ENCODE assay signal across 28 cellular contexts in the genomic region with DNA sequence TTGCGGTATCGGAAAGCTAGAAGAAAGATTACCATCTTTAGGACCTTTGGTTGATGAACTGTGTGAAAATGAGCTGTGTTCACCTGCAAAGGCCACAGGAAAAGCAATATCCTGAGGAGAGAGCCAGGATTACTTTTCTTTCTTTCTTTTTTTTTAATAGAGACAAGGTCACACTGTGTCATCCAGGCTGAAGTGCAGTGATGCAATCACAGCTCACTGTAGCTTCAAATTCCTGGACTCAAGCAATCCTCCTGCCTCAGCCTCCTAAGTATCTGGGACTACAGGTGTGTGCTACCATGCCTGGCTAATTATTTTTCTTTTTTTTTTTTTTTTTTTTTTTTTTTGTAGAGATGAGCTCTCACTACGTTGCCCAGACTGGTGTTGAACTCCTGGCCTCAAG. TPM values are rescaled to one million over a fixed set of nuclear protein-coding genes. Genes with fewer than 3 reads are reported as not detected.
DNase-seq lines count a peak whose midpoint lies in the region; ATAC-seq, FAIRE-seq and TF ChIP-seq lines count a peak whose summit lies in the region.
"Had no signal": no experiment of that assay in that cellular context is flagged by ENCODE, and none has a peak within 500 bp of the region (broad histone marks: within the 10 kb centered on the region; RNA-seq: fewer than 3 reads in every experiment).

No MANE protein-coding gene starts in this region.

- intact Hi-C loops in IMR-90 (cut with micrococcal nuclease): no loop called here
- intact Hi-C loops in K562 (cut with micrococcal nuclease): no loop called here

- H4K12ac ChIP-seq in trophoblast cell (ENCODE audit: low read depth, low read length): no peak overlapping the region

- CTCF ChIA-PET in HEK293 (lab: Yijun Ruan, JAX) (interaction anchor here (0.9 to 1.4 kb wide), 3 partner anchors 9 to 49 kb away, joined by 3 to 7 read pairs (median 6); partner anchors contain the start of gene FAM184A), IMR-90 (lab: Yijun Ruan, JAX) (no interaction called here), K562 (lab: Yijun Ruan, JAX; ENCODE audit: low intra/inter-chr PET ratio) (no interaction called here)

- H4K20me1 ChIP-seq in IMR-90 (ENCODE audit: insufficient read depth, low read length) (no peaks in the 10 kb centered on the region), K562 (replicated peaks; ENCODE audit: control insufficient read depth, insufficient read depth, low read length) (no peaks in the 10 kb centered on the region)
- H4K20me1 ChIP-seq: BLaER1 had no signal

- H3K4ac ChIP-seq in IMR-90 (ENCODE audit: low read depth, low read length): no peak overlapping the region
- no peak overlapping the region for H3K4ac ChIP-seq in trophoblast cell (ENCODE audit: low read depth, low read length)

- H4K5ac ChIP-seq in IMR-90 (ENCODE audit: low read depth, low read length): no peak overlapping the region

- H3K79me2 ChIP-seq in K562 (ENCODE audit: control insufficient read depth, insufficient read depth, low read length): 0 out of 3 replicates have a peak, but pooled peaks cover 4% of the 10 kb centered on the region
- no peaks in the 10 kb centered on the region for H3K79me2 ChIP-seq in trophoblast cell (ENCODE audit: control insufficient read depth, insufficient read depth, low read length, poor library complexity)

- no peak overlapping the region for H3K56ac ChIP-seq in IMR-90 (ENCODE audit: extremely low read depth, insufficient read depth, low read length)

- dilution Hi-C loops in IMR-90 (cut with HindIII; ENCODE audit: low sequenced_read_pairs, unreplicated experiment): no loop called here

- H3K18ac ChIP-seq in IMR-90 (ENCODE audit: low read depth, low read length): no peak overlapping the region
- H3K18ac ChIP-seq in trophoblast cell (ENCODE audit: low read length): no peak overlapping the region

- H3K27ac ChIP-seq in HEK293 (ENCODE audit: extremely low read depth, low read depth, low read length) (no peak overlapping the region), IMR-90 (ENCODE audit: insufficient read depth, low read length) (no peak overlapping the region), K562 (ENCODE audit: extremely low read depth, low read depth, low read length) (no peak overlapping the region), trophoblast cell (ENCODE audit: low read depth, low read length) (no peak overlapping the region)
- H3K27ac ChIP-seq: BLaER1 had no signal

- H2AK5ac ChIP-seq in IMR-90 (ENCODE audit: low read depth, low read length): no peak overlapping the region
- no peak overlapping the region for H2AK5ac ChIP-seq in trophoblast cell (ENCODE audit: low read length)

- TF ChIP-seq RAD21 in IMR-90 (IDR thresholded peaks at IDR 0.05; ENCODE audit: low read length) (no peak), K562 (CRISPR knock-in tag; conservative IDR thresholded peaks at IDR 0.05 in 1 of 2, IDR thresholded peaks at IDR 0.05 in 1 of 2) (no peak)

- no peaks in the 10 kb centered on the region for H3K9me1 ChIP-seq in IMR-90 (ENCODE audit: insufficient read depth, low read length)
- no peaks in the 10 kb centered on the region for H3K9me1 ChIP-seq in K562 (ENCODE audit: control insufficient read depth, insufficient read depth, low read length)

- WGBS in IMR-90 (ENCODE audit: extremely low coverage in 2 of 2, insufficient read length in 1 of 2), 2 experiments: no CpG with 5 or more reads among the region's 3 CpGs
- WGBS in K562 (ENCODE audit: insufficient coverage, low coverage, missing lambda C conversion rate): 66% methylated on average over 3 of the region's 3 CpGs
- no CpG with 5 or more reads among the region's 3 CpGs for WGBS in trophoblast cell (ENCODE audit: extremely low coverage, insufficient coverage, insufficient read length)

- no peak overlapping the region for H4K91ac ChIP-seq in IMR-90 (ENCODE audit: insufficient read depth, low read depth, low read length)
- H4K91ac ChIP-seq in trophoblast cell (ENCODE audit: low read depth, low read length): no peak overlapping the region

- H2BK20ac ChIP-seq in IMR-90 (ENCODE audit: low read depth, low read length): no peak overlapping the region

- H3K36me3 ChIP-seq in HEK293 (ENCODE audit: control insufficient read depth in 2 of 2, insufficient read depth in 1 of 2, low read length in 2 of 2) (no peaks in the 10 kb centered on the region), IMR-90 (ENCODE audit: control insufficient read depth, insufficient read depth, low read length) (no peaks in the 10 kb centered on the region), K562 (ENCODE audit: control insufficient read depth, insufficient read depth, low read length) (no peaks in the 10 kb centered on the region), trophoblast cell (ENCODE audit: control insufficient read depth in 1 of 2, insufficient read depth in 2 of 2, low read length in 2 of 2) (no peaks in the 10 kb centered on the region)
- H3K36me3 ChIP-seq: BE2C, BLaER1 had no signal

- H3K79me1 ChIP-seq in IMR-90 (ENCODE audit: low read depth in 1 of 2, low read length in 2 of 2): no peaks in the 10 kb centered on the region
- no peaks in the 10 kb centered on the region for H3K79me1 ChIP-seq in trophoblast cell (ENCODE audit: low read length)

- H3K9ac ChIP-seq in IMR-90 (ENCODE audit: low read depth, low read length): no peak overlapping the region
- no peak overlapping the region for H3K9ac ChIP-seq in K562 (ENCODE audit: insufficient read depth in 1 of 2, low read depth in 2 of 2, low read length in 2 of 2)
- no peak overlapping the region for H3K9ac ChIP-seq in trophoblast cell (ENCODE audit: low read length)
- H3K9ac ChIP-seq: BLaER1 had no signal

- no peak overlapping the region for H3K23ac ChIP-seq in IMR-90 (ENCODE audit: low read depth, low read length)
- H3K23ac ChIP-seq in trophoblast cell (ENCODE audit: low read length): no peak overlapping the region

- ATAC-seq in IMR-90 (ENCODE audit: low read depth) (no peak), K562 (peak; percentile 16; the same call in 1 of the 3 replicates)

- POLR2A ChIA-PET in HEK293 (lab: Yijun Ruan, JAX): interaction anchor here (0.9 to 1.2 kb wide), 2 partner anchors 8 to 34 kb away, joined by 3 to 6 read pairs; no protein-coding TSS in a partner anchor
- POLR2A ChIA-PET in IMR-90 (lab: Charles Lee; ENCODE audit: unreplicated experiment): interaction anchor here (0.7 kb wide), 1 partner anchor 1092 kb away, joined by 22 read pairs; no protein-coding TSS in a partner anchor
- POLR2A ChIA-PET in K562 (lab: Yijun Ruan, JAX): interaction anchor here (0.5 to 2.9 kb wide), 7 partner anchors 9 to 87 kb away, joined by 3 to 9 read pairs (median 3); no protein-coding TSS in a partner anchor

- no peak overlapping the region for H3K4me3 ChIP-seq in HEK293 (ENCODE audit: low read depth, low read length)
- H3K4me3 ChIP-seq in IMR-90 (ENCODE audit: insufficient read depth, low read depth, low read length): no peak overlapping the region
- H3K4me3 ChIP-seq in K562: no peak overlapping the region
- no peak overlapping the region for H3K4me3 ChIP-seq in trophoblast cell (ENCODE audit: low read depth, low read length)
- H3K4me3 ChIP-seq: BLaER1, GM12878 had no signal

- FAIRE-seq in K562 (lab: Jason Lieb, UNC): no peak
- FAIRE-seq: A204.1, GM12892, GM18507 had no signal

- TF ChIP-seq POLR2A in IMR-90 (IDR thresholded peaks at IDR 0.05; ENCODE audit: low read depth, low read length): no peak
- TF ChIP-seq POLR2A in K562 (conservative IDR thresholded peaks at IDR 0.05): no peak

- H3K14ac ChIP-seq in IMR-90 (replicated peaks; ENCODE audit: low read depth, low read length): no peak overlapping the region
- no peak overlapping the region for H3K14ac ChIP-seq in trophoblast cell (ENCODE audit: low read length)

- H2BK120ac ChIP-seq in IMR-90 (ENCODE audit: low read depth, low read length) (no peak overlapping the region), trophoblast cell (ENCODE audit: insufficient read depth, low read length, poor library complexity) (no peak overlapping the region)

- no peak for TF ChIP-seq EP300 in K562 (IDR thresholded peaks at IDR 0.05; ENCODE audit: low read length)

- TF ChIP-seq CTCF in HEK293 (tag by site-specific recombination; IDR thresholded peaks at IDR 0.05): no peak
- TF ChIP-seq CTCF in IMR-90 (conservative IDR thresholded peaks at IDR 0.05; ENCODE audit: low read depth, low read length): no peak
- no peak for TF ChIP-seq CTCF in K562 (IDR thresholded peaks at IDR 0.05 in 2 of 3, conservative IDR thresholded peaks at IDR 0.05 in 1 of 3; ENCODE audit: insufficient read depth in 2 of 3, low read depth in 1 of 3, low read length in 3 of 3)

- H2BK15ac ChIP-seq in IMR-90 (ENCODE audit: low read depth, low read length): no peak overlapping the region

- no peak overlapping the region for H2BK5ac ChIP-seq in IMR-90 (ENCODE audit: low read depth, low read length, poor library complexity, severe bottlenecking)
- H2BK5ac ChIP-seq in trophoblast cell (ENCODE audit: low read depth, low read length, poor library complexity): no peak overlapping the region

- H3K4me2 ChIP-seq in IMR-90 (ENCODE audit: low read depth, low read length): no peak overlapping the region
- peak overlapping the region; percentile 9; the same call in 1 of the 2 replicates for H3K4me2 ChIP-seq in K562 (ENCODE audit: insufficient read depth, low read length)
- no peak overlapping the region for H3K4me2 ChIP-seq in trophoblast cell (ENCODE audit: low read length)
- H3K4me2 ChIP-seq: BLaER1 had no signal

- H2AFZ ChIP-seq in IMR-90 (replicated peaks; ENCODE audit: low read length, poor library complexity) (no peak overlapping the region), K562 (ENCODE audit: low read depth, low read length) (no peak overlapping the region), trophoblast cell (ENCODE audit: insufficient read depth, low read length, poor library complexity) (no peak overlapping the region)

- no peaks in the 10 kb centered on the region for H3K9me3 ChIP-seq in HEK293 (ENCODE audit: control insufficient read depth, insufficient read depth, low read depth, low read length)
- H3K9me3 ChIP-seq in IMR-90 (ENCODE audit: control insufficient read depth, insufficient read depth, low read length): no peaks in the 10 kb centered on the region
- no peaks in the 10 kb centered on the region for H3K9me3 ChIP-seq in K562 (replicated peaks; ENCODE audit: control insufficient read depth, insufficient read depth, low read depth, low read length)
- H3K9me3 ChIP-seq in trophoblast cell (ENCODE audit: insufficient read depth, low read depth, low read length): no peaks in the 10 kb centered on the region
- H3K9me3 ChIP-seq: BE2C, BLaER1 had no signal

- H4K8ac ChIP-seq in IMR-90 (ENCODE audit: low read depth in 2 of 2, low read length in 2 of 2) (no peak overlapping the region), trophoblast cell (ENCODE audit: low read depth, low read length) (no peak overlapping the region)

- H2AK9ac ChIP-seq in IMR-90 (replicated peaks; ENCODE audit: low read depth, low read length, poor library complexity): no peak overlapping the region

- DNase-seq in IMR-90: no peak
- no peak for DNase-seq in K562 (ENCODE audit: extremely low read depth in 1 of 4, low spot score in 3 of 4)
- DNase-seq in trophoblast cell: peak; percentile 10 to 33
- DNase-seq in stimulated activated CD4-positive, alpha-beta T cell treated with anti-CD3 and anti-CD28 coated beads, Interleukin-4, amount 100 ng/mL, for 1 hour: no peak
- no peak for DNase-seq in NCI-H510A treated with DMSO at 0.1 percent for 48 hours (lab: John Stamatoyannopoulos, UW)
- no peak for DNase-seq in NCI-H82 treated with DMSO at 0.1 percent for 48 hours (lab: John Stamatoyannopoulos, UW; ENCODE audit: unreplicated experiment)
- DNase-seq: 8988T; ACHN; BE2C; C1 segment of cervical spinal cord; CD4-positive, alpha-beta memory T cell; CD4-positive, CD25-positive, alpha-beta regulatory T cell; CD8-positive, alpha-beta memory T cell; COR-L47; DMS 273 treated with DMSO at 0.1 percent for 48 hours; DMS153; DMS53; DMS79; DND-41; EL; GDM1 had no signal

- BruUV-seq in IMR-90 (replicated peaks; lab: Mats Ljungman, UMichigan) (no TSS peak), K562 (replicated peaks; lab: Mats Ljungman, UMichigan) (no TSS peak)

- H3K4me1 ChIP-seq in HEK293 (ENCODE audit: control insufficient read depth, insufficient read depth, low read length) (no peaks in the 10 kb centered on the region), IMR-90 (ENCODE audit: control insufficient read depth, insufficient read depth, low read length) (no peaks in the 10 kb centered on the region), K562 (replicated peaks in 1 of 2; ENCODE audit: control insufficient read depth in 2 of 2, insufficient read depth in 2 of 2, low read length in 2 of 2) (peaks cover 0 to 16% of the 10 kb centered on the region in 2 experiments; a peak in 2 of 5 replicates), trophoblast cell (ENCODE audit: control insufficient read depth in 1 of 2, insufficient read depth in 2 of 2, low read length in 2 of 2) (no peaks in the 10 kb centered on the region)
- H3K4me1 ChIP-seq: BE2C, BLaER1 had no signal

- no peak overlapping the region for H2BK12ac ChIP-seq in trophoblast cell (ENCODE audit: low read length)

- H3K27me3 ChIP-seq in IMR-90 (ENCODE audit: control insufficient read depth, insufficient read depth, low read length): no peaks in the 10 kb centered on the region
- no peaks in the 10 kb centered on the region for H3K27me3 ChIP-seq in K562 (ENCODE audit: control insufficient read depth in 2 of 2, insufficient read depth in 2 of 2, low read length in 2 of 2)
- H3K27me3 ChIP-seq in trophoblast cell (ENCODE audit: insufficient read depth, low read length): no peaks in the 10 kb centered on the region
- H3K27me3 ChIP-seq: BE2C, BLaER1 had no signal

- in situ Hi-C loops in IMR-90 (cut with MboI; ENCODE audit: low sequenced_read_pairs) (no loop called here), K562 (cut with MboI) (no loop called here)

RNA-seq across cellular contexts. Expression of gene FAM184A, which starts 17.2 kb away (rescaled TPM):
- total RNA-seq in IMR-90 (2012; rRNA removed) (not detected in 2 replicates), K562 (2014; rRNA removed) (7.8 and 8.4 TPM in 2 replicates), K562 (2014; rRNA removed; fragmentation: Illumina TruSeq; extraction: Trizol) (16.8 and 18.7 TPM in 2 replicates), K562 (2015; rRNA removed; fragmentation: Illumina TruSeq; extraction: Trizol) (15.1 and 15.7 TPM in 2 replicates), K562 (2021) (9.5 and 13.6 TPM in 2 replicates)
- polyA plus RNA-seq in IMR-90 (2012; rRNA removed) (0.03 and 0.07 TPM in 2 replicates), K562 (2011; rRNA removed) (10.7 and 13.1 TPM in 2 replicates), K562 (2014; fragmentation: Illumina TruSeq; extraction: Trizol) (11.2 and 15.1 TPM in 2 replicates), K562 (2014; fragmentation: Nextera tagmentation; extraction: Ambion mirVana) (1 to 10 TPM; 6.4 to 9.3 TPM), K562 (2014; rRNA removed) (9.9 and 10.1 TPM in 2 replicates)
- polyA plus RNA-seq in IMR-90 (2012; cell fraction: cytosol; rRNA removed): 0.01 TPM in 1 of 2 replicates, not detected in the other
- polyA plus RNA-seq in IMR-90 (2012; cell fraction: nucleus; rRNA removed; ENCODE audit: low replicate concordance): 0.02 and 0.11 TPM in 2 replicates
- total RNA-seq in K562 (2011; cell fraction: chromatin; rRNA removed; ENCODE audit: low replicate concordance): 4.1 and 23.9 TPM in 2 replicates
- 2.7 and 4.9 TPM in 2 replicates for total RNA-seq in K562 (2011; cell fraction: nucleolus; rRNA removed)
- total RNA-seq in K562 (2011; cell fraction: nucleoplasm; rRNA removed): 8.4 and 13.0 TPM in 2 replicates
- 1.9 and 4.1 TPM in 2 replicates for polyA plus RNA-seq in K562 (2011; cell fraction: cytosol; rRNA removed)
- polyA plus RNA-seq in K562 (2011; cell fraction: nucleus; rRNA removed): 13.8 and 14.7 TPM in 2 replicates
- 6.3 and 8.8 TPM in 2 replicates for polyA plus RNA-seq in K562 (2012)
- 10.7 and 12.1 TPM in 2 replicates for polyA minus RNA-seq in K562 (2011; rRNA and poly(A)+ RNA removed)
- 3.3 and 6.6 TPM in 2 replicates for polyA minus RNA-seq in K562 (2011; cell fraction: cytosol; rRNA and poly(A)+ RNA removed)
- polyA minus RNA-seq in K562 (2011; cell fraction: nucleus; rRNA and poly(A)+ RNA removed): 13.3 and 16.1 TPM in 2 replicates
- polyA plus RNA-seq in trophoblast cell (2013): 5.4 and 6.4 TPM in 2 replicates
- total RNA-seq: GM12878 had no signal
- polyA plus RNA-seq: CD14-positive monocyte had no signal

Comparison
In these comparisons a context has a peak if more than half of its experiments do, and no peak if none do; other contexts are left out.
1. DNase-seq: peak in trophoblast cell (2 of 2); none in IMR-90 (single experiment), K562 (0 of 4), stimulated activated CD4-positive, alpha-beta T cell treated with anti-CD3 and anti-CD28 coated beads, Interleukin-4, amount 100 ng/mL, for 1 hour (single experiment), NCI-H510A treated with DMSO at 0.1 percent for 48 hours (single experiment) and NCI-H82 treated with DMSO at 0.1 percent for 48 hours (single experiment).